Comparison of ENCODE assay signal across 8 cellular contexts in the genomic region with DNA sequence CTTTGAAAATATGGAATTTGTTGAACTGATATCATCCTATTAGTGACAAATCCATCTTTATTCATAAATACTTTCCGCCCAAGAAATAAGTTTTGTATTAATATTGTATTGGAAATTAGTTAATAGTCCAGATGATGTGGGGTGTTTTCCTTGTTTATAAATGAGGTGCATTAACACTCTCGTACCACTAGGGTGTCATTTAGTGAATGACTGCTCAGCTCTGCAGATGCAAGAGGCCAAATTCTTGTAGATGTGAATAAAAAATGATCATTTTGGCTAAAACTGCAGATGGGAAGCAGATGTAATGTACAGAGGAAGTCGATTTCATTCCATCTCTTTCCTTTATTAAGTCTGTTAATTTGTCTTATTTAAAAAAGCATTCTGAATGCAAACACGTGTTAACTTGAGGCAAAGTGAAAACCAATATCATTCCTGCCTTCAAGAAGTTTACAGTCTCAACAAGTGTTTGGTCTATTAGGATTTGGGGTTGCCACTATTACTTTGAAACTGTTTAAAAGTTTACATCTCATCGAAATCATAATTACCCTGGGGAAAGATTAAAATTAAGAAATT.
DNase-seq lines count a peak whose midpoint lies in the region; ATAC-seq, FAIRE-seq and TF ChIP-seq lines count a peak whose summit lies in the region.

No MANE protein-coding gene starts in this region.

- H4K20me1 ChIP-seq in DOHH2 (ENCODE audit: control insufficient read depth, insufficient read depth, low read depth, low read length), result no peaks in the 10 kb centered on the region
- H4K20me1 ChIP-seq in GM12878 (ENCODE audit: control insufficient read depth, insufficient read depth), result no peaks in the 10 kb centered on the region

- TF ChIP-seq RAD21 in GM12878 (IDR thresholded peaks at IDR 0.05; ENCODE audit: insufficient read depth, low read depth, low read length), result no peak

- H3K9me2 ChIP-seq in DOHH2 (replicated peaks; ENCODE audit: control insufficient read depth, low read length), result no peaks in the 10 kb centered on the region

- POLR2A ChIA-PET in GM12878 (lab: Charles Lee), result no interaction called here
- POLR2A ChIA-PET in naive thymus-derived CD8-positive, alpha-beta T cell (lab: Charles Lee), result no interaction called here

- H3K4me1 ChIP-seq in DOHH2 (ENCODE audit: control insufficient read depth, low read length) (peaks cover 7% of the 10 kb centered on the region), GM12878 (ENCODE audit: control insufficient read depth, insufficient read depth, low read length) (no peaks in the 10 kb centered on the region; the same call in 1 of the 2 replicates)

- no peaks in the 10 kb centered on the region for H3K79me2 ChIP-seq in DOHH2 (ENCODE audit: control insufficient read depth, low read length)
- H3K79me2 ChIP-seq in GM12878 (ENCODE audit: control insufficient read depth, insufficient read depth, low read length), result no peaks in the 10 kb centered on the region

- H3K4me3 Mint-ChIP-seq in nephron, result peak overlapping the region; percentile 3 to 55 (median 22)
- H3K4me3 Mint-ChIP-seq in naive thymus-derived CD8-positive, alpha-beta T cell, result no peak overlapping the region

- in situ Hi-C loops in GM12878 (cut with MboI), result no loop called here

- H3K9ac ChIP-seq in GM12878 (ENCODE audit: control insufficient read depth, insufficient read depth, low read length), result no peak overlapping the region

- DNase-seq in GM12878 (ENCODE audit: low read depth, low spot score) (no peak), KG1 (lab: John Stamatoyannopoulos, UW) (no peak), T-helper 2 cell (no peak)
- no peak for DNase-seq in stimulated activated CD4-positive, alpha-beta T cell treated with anti-CD3 and anti-CD28 coated beads, Interleukin-1b, Interleukin-23, amount 100 ng/mL, for 48 hours
- no peak for DNase-seq in naive thymus-derived CD8-positive, alpha-beta T cell

- BruUV-seq in GM12878 (replicated peaks; lab: Mats Ljungman, UMichigan), result no TSS peak

- H2AFZ ChIP-seq in GM12878 (ENCODE audit: control insufficient read depth, low read depth, low read length), result no peak overlapping the region

- H3K36me3 Mint-ChIP-seq in nephron (ENCODE audit: low read depth), result no peaks in the 10 kb centered on the region
- H3K36me3 Mint-ChIP-seq in naive thymus-derived CD8-positive, alpha-beta T cell, result peaks cover 0 to 5% (median 0%) of the 10 kb centered on the region in 3 donors

- ATAC-seq in HG03378 (IDR thresholded peaks at IDR 0.05; ENCODE audit: unreplicated experiment) (peak; percentile 40), GM12878 (peak; percentile 54)
- no peak for ATAC-seq in naive thymus-derived CD8-positive, alpha-beta T cell

- H3K27ac ChIP-seq in DOHH2 (ENCODE audit: low read depth, low read length) (no peak overlapping the region), GM12878 (ENCODE audit: control insufficient read depth, insufficient read depth) (no peak overlapping the region)

- peak; percentile 61 for TF ChIP-seq CTCF in DOHH2 (IDR thresholded peaks at IDR 0.05; ENCODE audit: low read depth, low read length, poor library complexity, severe bottlenecking)
- peak; percentile 28 to 53 (median 51) for TF ChIP-seq CTCF in GM12878 (IDR thresholded peaks at IDR 0.05 in 2 of 3, conservative IDR thresholded peaks at IDR 0.05 in 1 of 3; ENCODE audit: control insufficient read depth in 2 of 3, extremely low read depth in 1 of 3, insufficient read depth in 1 of 3, low read depth in 3 of 3, low read length in 3 of 3)
- peak; percentile 44 to 61 (median 51) for TF ChIP-seq CTCF in nephron (IDR thresholded peaks at IDR 0.05; ENCODE audit: unreplicated experiment in 3 of 3)

- no peaks in the 10 kb centered on the region for H3F3A ChIP-seq in DOHH2 (ENCODE audit: control insufficient read depth, insufficient read depth)

- SMC1A ChIA-PET in GM12878 (lab: Charles Lee; ENCODE audit: uncharacterized antibody, unreplicated experiment), result interaction anchor here (1.5 kb wide), 1 partner anchor 10 kb away, joined by 5 read pairs; no protein-coding TSS in a partner anchor

- H3K9me3 Mint-ChIP-seq in nephron, result no peaks in the 10 kb centered on the region
- no peaks in the 10 kb centered on the region for H3K9me3 Mint-ChIP-seq in naive thymus-derived CD8-positive, alpha-beta T cell

- H3K9me3 ChIP-seq in DOHH2 (ENCODE audit: control insufficient read depth, insufficient read depth, low read length) (no peaks in the 10 kb centered on the region), GM12878 (replicated peaks; ENCODE audit: control insufficient read depth, insufficient read depth, low read length) (no peaks in the 10 kb centered on the region)

- TF ChIP-seq POLR2A in GM12878 (IDR thresholded peaks at IDR 0.05; ENCODE audit: low read depth, low read length), result no peak

- peaks cover 15% of the 10 kb centered on the region for H3K27me3 ChIP-seq in DOHH2 (ENCODE audit: control insufficient read depth, low read length)
- H3K27me3 ChIP-seq in GM12878 (replicated peaks in 1 of 2; ENCODE audit: control insufficient read depth in 2 of 2, insufficient read depth in 2 of 2, low read length in 1 of 2), result peaks cover 0 to 2% of the 10 kb centered on the region in 2 experiments; a peak in 2 of 4 replicates

- H3K4me2 ChIP-seq in DOHH2 (ENCODE audit: low read length) (no peak overlapping the region), GM12878 (ENCODE audit: control insufficient read depth, insufficient read depth) (no peak overlapping the region)

- no peak for TF ChIP-seq EP300 in GM12878 (IDR thresholded peaks at IDR 0.05; ENCODE audit: borderline replicate concordance in 1 of 2, control insufficient read depth in 1 of 2, low read depth in 2 of 2, low read length in 2 of 2)

- no peak overlapping the region for H3K4me3 ChIP-seq in DOHH2 (ENCODE audit: low read length)
- H3K4me3 ChIP-seq in GM12878, result no peak overlapping the region

- H3K36me3 ChIP-seq in DOHH2 (ENCODE audit: control insufficient read depth, low read length) (no peaks in the 10 kb centered on the region), GM12878 (ENCODE audit: control insufficient read depth in 2 of 2, insufficient read depth in 2 of 2, low read length in 1 of 2) (no peaks in the 10 kb centered on the region)

- peaks cover 21% of the 10 kb centered on the region for H3K4me1 Mint-ChIP-seq in nephron
- peaks cover 12 to 27% (median 13%) of the 10 kb centered on the region in 4 donors for H3K4me1 Mint-ChIP-seq in naive thymus-derived CD8-positive, alpha-beta T cell

- CTCF ChIA-PET in GM12878 (lab: Yijun Ruan, JAX), result interaction anchor here (0.7 to 1.5 kb wide), 4 partner anchors 12 to 604 kb away, joined by 3 to 4 read pairs (median 3); no protein-coding TSS in a partner anchor

- WGBS in GM12878 (ENCODE audit: insufficient coverage, insufficient replicate concordance, low lambda C conversion rate, missing lambda C conversion rate), result 12% methylated on average over 5 of the region's 5 CpGs

- intact Hi-C loops in GM12878 (cut with micrococcal nuclease; ENCODE audit: unreplicated experiment), result no loop called here

- peak; percentile 85 for FAIRE-seq in GM12878 (lab: Jason Lieb, UNC)

- peaks cover 37% of the 10 kb centered on the region for H3K27me3 Mint-ChIP-seq in nephron (ENCODE audit: low read depth)
- peaks cover 16 to 79% (median 50%) of the 10 kb centered on the region in 5 donors for H3K27me3 Mint-ChIP-seq in naive thymus-derived CD8-positive, alpha-beta T cell

- RAD21 ChIA-PET in GM12878 (lab: Charles Lee; ENCODE audit: unreplicated experiment), result no interaction called here

- no peak overlapping the region for H3K27ac Mint-ChIP-seq in nephron
- no peak overlapping the region for H3K27ac Mint-ChIP-seq in naive thymus-derived CD8-positive, alpha-beta T cell

TF ChIP-seq in GM12878, 131 proteins besides CTCF, POLR2A, EP300 and RAD21 (continues in another document):
- TF ChIP-seq, protein P1, sequence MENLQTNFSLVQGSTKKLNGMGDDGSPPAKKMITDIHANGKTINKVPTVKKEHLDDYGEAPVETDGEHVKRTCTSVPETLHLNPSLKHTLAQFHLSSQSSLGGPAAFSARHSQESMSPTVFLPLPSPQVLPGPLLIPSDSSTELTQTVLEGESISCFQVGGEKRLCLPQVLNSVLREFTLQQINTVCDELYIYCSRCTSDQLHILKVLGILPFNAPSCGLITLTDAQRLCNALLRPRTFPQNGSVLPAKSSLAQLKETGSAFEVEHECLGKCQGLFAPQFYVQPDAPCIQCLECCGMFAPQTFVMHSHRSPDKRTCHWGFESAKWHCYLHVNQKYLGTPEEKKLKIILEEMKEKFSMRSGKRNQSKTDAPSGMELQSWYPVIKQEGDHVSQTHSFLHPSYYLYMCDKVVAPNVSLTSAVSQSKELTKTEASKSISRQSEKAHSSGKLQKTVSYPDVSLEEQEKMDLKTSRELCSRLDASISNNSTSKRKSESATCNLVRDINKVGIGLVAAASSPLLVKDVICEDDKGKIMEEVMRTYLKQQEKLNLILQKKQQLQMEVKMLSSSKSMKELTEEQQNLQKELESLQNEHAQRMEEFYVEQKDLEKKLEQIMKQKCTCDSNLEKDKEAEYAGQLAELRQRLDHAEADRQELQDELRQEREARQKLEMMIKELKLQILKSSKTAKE (IDR thresholded peaks at IDR 0.05; ENCODE audit: low read depth, poor library complexity, severe bottlenecking), result no peak
- TF ChIP-seq MEF2B (IDR thresholded peaks at IDR 0.05; ENCODE audit: partially characterized antibody, poor library complexity, severe bottlenecking) (no peak), SIN3A (IDR thresholded peaks at IDR 0.05; ENCODE audit: low read depth, low read length) (no peak), NR2C1 (IDR thresholded peaks at IDR 0.05) (no peak), ASH2L (IDR thresholded peaks at IDR 0.05; ENCODE audit: borderline replicate concordance, low read depth) (no peak), DPF2 (IDR thresholded peaks at IDR 0.05) (no peak), PAX5 (IDR thresholded peaks at IDR 0.05; ENCODE audit: borderline replicate concordance, low read depth, low read length) (no peak), BHLHE40 (IDR thresholded peaks at IDR 0.05; ENCODE audit: borderline replicate concordance in 1 of 2, low read depth in 2 of 2, low read length in 1 of 2) (no peak), EGR1 (IDR thresholded peaks at IDR 0.05; ENCODE audit: borderline replicate concordance in 1 of 2, low read depth in 2 of 2, low read length in 2 of 2) (no peak), SMAD5 (IDR thresholded peaks at IDR 0.05; ENCODE audit: low read depth) (no peak)
- TF ChIP-seq, protein P2, sequence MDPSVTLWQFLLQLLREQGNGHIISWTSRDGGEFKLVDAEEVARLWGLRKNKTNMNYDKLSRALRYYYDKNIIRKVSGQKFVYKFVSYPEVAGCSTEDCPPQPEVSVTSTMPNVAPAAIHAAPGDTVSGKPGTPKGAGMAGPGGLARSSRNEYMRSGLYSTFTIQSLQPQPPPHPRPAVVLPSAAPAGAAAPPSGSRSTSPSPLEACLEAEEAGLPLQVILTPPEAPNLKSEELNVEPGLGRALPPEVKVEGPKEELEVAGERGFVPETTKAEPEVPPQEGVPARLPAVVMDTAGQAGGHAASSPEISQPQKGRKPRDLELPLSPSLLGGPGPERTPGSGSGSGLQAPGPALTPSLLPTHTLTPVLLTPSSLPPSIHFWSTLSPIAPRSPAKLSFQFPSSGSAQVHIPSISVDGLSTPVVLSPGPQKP (IDR thresholded peaks at IDR 0.05; ENCODE audit: low read depth, low read length), result no peak

Comparison
In these comparisons a context has a peak if more than half of its experiments do, and no peak if none do; other contexts are left out.
1. ATAC-seq: peak in HG03378 (single experiment) and GM12878 (single experiment); none in naive thymus-derived CD8-positive, alpha-beta T cell (0 of 2).
2. H3K4me3 Mint-ChIP-seq: peak in nephron (3 of 3); none in naive thymus-derived CD8-positive, alpha-beta T cell (0 of 10).
3. Peak in every context shown above with its lines, with median percentiles within 50 percentile points of each other: CTCF ChIP-seq.